ENCODE assay signal across 1 cellular context in the genomic region with DNA sequence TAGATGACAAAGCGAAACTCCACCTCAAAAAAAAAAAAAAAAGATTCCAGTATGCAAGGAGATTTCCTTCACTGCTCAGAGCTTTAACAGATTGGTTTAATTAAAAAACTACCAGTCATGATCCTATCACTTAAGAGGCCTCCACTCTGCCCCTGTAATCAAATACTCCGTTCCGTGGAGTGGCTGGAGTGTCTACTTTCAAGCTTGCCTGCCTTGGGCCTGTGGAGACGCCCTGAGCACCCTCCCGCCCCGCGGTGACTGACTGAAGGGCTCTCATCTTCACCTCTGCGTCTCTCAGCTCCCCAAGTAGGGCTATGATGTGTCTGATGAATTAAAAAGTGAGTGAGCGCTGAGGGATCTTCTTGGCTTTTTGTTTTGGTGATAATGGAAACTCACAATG.
TF ChIP-seq lines count a peak whose summit lies in the region.

No MANE protein-coding gene starts in this region.

TF ChIP-seq in WTC11, 78 proteins besides CTCF, POLR2A, EP300 and RAD21 (continued from another document):
- TF ChIP-seq, protein P1, sequence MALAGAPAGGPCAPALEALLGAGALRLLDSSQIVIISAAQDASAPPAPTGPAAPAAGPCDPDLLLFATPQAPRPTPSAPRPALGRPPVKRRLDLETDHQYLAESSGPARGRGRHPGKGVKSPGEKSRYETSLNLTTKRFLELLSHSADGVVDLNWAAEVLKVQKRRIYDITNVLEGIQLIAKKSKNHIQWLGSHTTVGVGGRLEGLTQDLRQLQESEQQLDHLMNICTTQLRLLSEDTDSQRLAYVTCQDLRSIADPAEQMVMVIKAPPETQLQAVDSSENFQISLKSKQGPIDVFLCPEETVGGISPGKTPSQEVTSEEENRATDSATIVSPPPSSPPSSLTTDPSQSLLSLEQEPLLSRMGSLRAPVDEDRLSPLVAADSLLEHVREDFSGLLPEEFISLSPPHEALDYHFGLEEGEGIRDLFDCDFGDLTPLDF (CRISPR knock-in tag; IDR thresholded peaks at IDR 0.05) = no peak
- no peak for TF ChIP-seq ZBTB21 (CRISPR knock-in tag; IDR thresholded peaks at IDR 0.05; ENCODE audit: borderline replicate concordance)
- no peak for TF ChIP-seq MYBL2 (CRISPR knock-in tag; IDR thresholded peaks at IDR 0.05)
- TF ChIP-seq ZNF263 (CRISPR knock-in tag; IDR thresholded peaks at IDR 0.05; ENCODE audit: low read depth) = no peak
- TF ChIP-seq NFE2L1 (CRISPR knock-in tag; IDR thresholded peaks at IDR 0.05) = no peak
- TF ChIP-seq ATF1 (CRISPR knock-in tag; IDR thresholded peaks at IDR 0.05) = no peak
- TF ChIP-seq, protein P2, sequence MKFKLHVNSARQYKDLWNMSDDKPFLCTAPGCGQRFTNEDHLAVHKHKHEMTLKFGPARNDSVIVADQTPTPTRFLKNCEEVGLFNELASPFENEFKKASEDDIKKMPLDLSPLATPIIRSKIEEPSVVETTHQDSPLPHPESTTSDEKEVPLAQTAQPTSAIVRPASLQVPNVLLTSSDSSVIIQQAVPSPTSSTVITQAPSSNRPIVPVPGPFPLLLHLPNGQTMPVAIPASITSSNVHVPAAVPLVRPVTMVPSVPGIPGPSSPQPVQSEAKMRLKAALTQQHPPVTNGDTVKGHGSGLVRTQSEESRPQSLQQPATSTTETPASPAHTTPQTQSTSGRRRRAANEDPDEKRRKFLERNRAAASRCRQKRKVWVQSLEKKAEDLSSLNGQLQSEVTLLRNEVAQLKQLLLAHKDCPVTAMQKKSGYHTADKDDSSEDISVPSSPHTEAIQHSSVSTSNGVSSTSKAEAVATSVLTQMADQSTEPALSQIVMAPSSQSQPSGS (CRISPR knock-in tag; IDR thresholded peaks at IDR 0.05; ENCODE audit: borderline replicate concordance, low read depth) = no peak
TF ChIP-seq in WTC11: peak in this region for 0.
